Comparison of ENCODE assay signal across 8 cellular contexts in genomic region chr20:35277531-35278395, GRCh38. TPM values are rescaled to one million over a fixed set of nuclear protein-coding genes. Genes with fewer than 3 reads are reported as not detected.
A peak's percentile ranks its signal among the peaks of the same experiment; 100 is the strongest.
DNase-seq lines count a peak whose midpoint lies in the region; ATAC-seq, FAIRE-seq and TF ChIP-seq lines count a peak whose summit lies in the region.

Gene MMP24OS, minus strand, starts transcription at chr20:35278122. Its CDS starts 193 bp downstream, at chr20:35277929.

- peaks cover 2% of the 10 kb centered on the region for H3K9me1 ChIP-seq in keratinocyte (ENCODE audit: control insufficient read depth, extremely low read depth, insufficient read depth, low read length)

- peak in 2 of 3 experiments; percentile 30 to 78 for TF ChIP-seq CTCF in keratinocyte (optimal IDR thresholded peaks at IDR 0.05 in 1 of 3, IDR thresholded peaks at IDR 0.05 in 1 of 3, conservative IDR thresholded peaks at IDR 0.05 in 1 of 3; ENCODE audit: extremely low read depth in 1 of 3, insufficient read depth in 2 of 3, low read length in 3 of 3)

- H3K27ac ChIP-seq in ACC112 (ENCODE audit: low read depth, low read length) (peak within 1 kb of the TSS; percentile 75), keratinocyte (ENCODE audit: control insufficient read depth, insufficient read depth, low read length) (peak within 1 kb of the TSS; percentile 67)

- peaks cover 29% of the 10 kb centered on the region for H3K36me3 ChIP-seq in ACC112 (ENCODE audit: insufficient read depth, low read length)
- H3K36me3 ChIP-seq in keratinocyte (ENCODE audit: control insufficient read depth in 2 of 2, extremely low read depth in 1 of 2, insufficient read depth in 2 of 2, low read length in 2 of 2), result peaks cover 29 to 66% of the 10 kb centered on the region in 2 experiments

- DNase-seq in NCI-H2171 treated with DMSO at 0.1 percent for 48 hours (lab: John Stamatoyannopoulos, UW) (peak; percentile 81), cerebellar cortex (ENCODE audit: low spot score) (peak; percentile 94), keratinocyte (ENCODE audit: low read depth, low spot score) (peak; percentile 77)
- peak; percentile 79 to 85 (median 81) for DNase-seq in stimulated activated CD4-positive, alpha-beta T cell treated with anti-CD3 and anti-CD28 coated beads, Interleukin-12 subunit alpha, Interleukin-12 subunit beta, amount 100 ng/mL, for 48 hours (ENCODE audit: low read depth in 2 of 3, low spot score in 1 of 3)

- dilution Hi-C loops in keratinocyte (cut with MboI; ENCODE audit: extremely low pct_ligation_motif_present, low sequenced_read_pairs), result no loop called here

- H3K4me3 ChIP-seq in ACC112 (ENCODE audit: low read depth, low read length), result peak within 1 kb of the TSS; percentile 86
- H3K4me3 ChIP-seq in keratinocyte (ENCODE audit: control insufficient read depth in 2 of 3, extremely low read depth in 1 of 3, insufficient read depth in 2 of 3, low read depth in 1 of 3, low read length in 3 of 3), result peak within 1 kb of the TSS; percentile 69 to 84 (median 70)

- peaks cover 44% of the 10 kb centered on the region for H3K79me2 ChIP-seq in ACC112 (ENCODE audit: control insufficient read depth, insufficient read depth, low read length, unreplicated experiment)
- H3K79me2 ChIP-seq in keratinocyte (ENCODE audit: control insufficient read depth, insufficient read depth, low read length), result peaks cover 32% of the 10 kb centered on the region

- H2AFZ ChIP-seq in ACC112 (ENCODE audit: low read length, unreplicated experiment) (no peak within 1 kb of the TSS), keratinocyte (ENCODE audit: control insufficient read depth, low read length) (no peak within 1 kb of the TSS)

- no peaks in the 10 kb centered on the region for H3K9me3 ChIP-seq in keratinocyte (ENCODE audit: control insufficient read depth, low read depth, low read length)

- H3K9ac ChIP-seq in keratinocyte (ENCODE audit: control insufficient read depth, extremely low read depth, insufficient read depth, low read length), result peak within 1 kb of the TSS; percentile 84

- H3K4me1 ChIP-seq in ACC112 (ENCODE audit: control insufficient read depth, insufficient read depth, low read length, unreplicated experiment) (peaks cover 7% of the 10 kb centered on the region), keratinocyte (ENCODE audit: control insufficient read depth, extremely low read depth, insufficient read depth, low read length) (peaks cover 35% of the 10 kb centered on the region)

- ATAC-seq in GM18519 (IDR thresholded peaks at IDR 0.05; ENCODE audit: low FRiP score, unreplicated experiment) (peak; percentile 55), HG03045 (IDR thresholded peaks at IDR 0.05; ENCODE audit: unreplicated experiment) (peak; percentile 78)
- peak; percentile 94 to 95 for ATAC-seq in activated CD4-positive, CD25-positive, alpha-beta regulatory T cell treated with anti-CD3 and anti-CD28 coated beads, Interleukin-2, amount 50 U/mL, for 24 hours

- no peak for FAIRE-seq in keratinocyte (lab: Jason Lieb, UNC)

- H4K20me1 ChIP-seq in keratinocyte (ENCODE audit: control insufficient read depth, extremely low read depth, insufficient read depth, low read length), result peaks cover 6% of the 10 kb centered on the region

- no peaks in the 10 kb centered on the region for H3K27me3 ChIP-seq in ACC112 (ENCODE audit: insufficient read depth, low read length)
- no peaks in the 10 kb centered on the region for H3K27me3 ChIP-seq in keratinocyte (ENCODE audit: control insufficient read depth, extremely low read depth, insufficient read depth, low read length)

- H3K4me2 ChIP-seq in keratinocyte (ENCODE audit: control insufficient read depth, extremely low read depth, insufficient read depth, low read depth, low read length), result peak within 1 kb of the TSS; percentile 83

RNA-seq across cellular contexts. Expression of gene MMP24OS, which starts in this region (rescaled TPM):
- polyA plus RNA-seq in keratinocyte, result 19.5 to 31.9 TPM (median 24.7 TPM) in 3 replicates
- polyA plus RNA-seq in keratinocyte (2011; ENCODE audit: low read depth), result 19.8 TPM
- 24.9 and 48.3 TPM in 2 replicates for polyA plus RNA-seq in keratinocyte (2011; cell fraction: cytosol; rRNA removed)
- polyA plus RNA-seq in keratinocyte (2011; cell fraction: nucleus; rRNA removed), result 19.7 and 29.9 TPM in 2 replicates
- 38.8 and 70.6 TPM in 2 replicates for polyA plus RNA-seq in keratinocyte (2012; ENCODE audit: low replicate concordance)
- 14.7 to 45.1 TPM (median 22.5 TPM) in 3 replicates for polyA minus RNA-seq in keratinocyte
- 108 TPM for polyA minus RNA-seq in keratinocyte (2011; cell fraction: cytosol; rRNA and poly(A)+ RNA removed)
- polyA minus RNA-seq in keratinocyte (2011; cell fraction: nucleus; rRNA and poly(A)+ RNA removed), result 11.2 and 14.0 TPM in 2 replicates

Comparison
In these comparisons a context has a peak if more than half of its experiments do, and no peak if none do; other contexts are left out.
1. Peak in every context shown above with its lines: DNase-seq, ATAC-seq, H3K4me3 ChIP-seq and H3K27ac ChIP-seq.